8 cellular contexts compared by ENCODE assay signal in the genomic region with DNA sequence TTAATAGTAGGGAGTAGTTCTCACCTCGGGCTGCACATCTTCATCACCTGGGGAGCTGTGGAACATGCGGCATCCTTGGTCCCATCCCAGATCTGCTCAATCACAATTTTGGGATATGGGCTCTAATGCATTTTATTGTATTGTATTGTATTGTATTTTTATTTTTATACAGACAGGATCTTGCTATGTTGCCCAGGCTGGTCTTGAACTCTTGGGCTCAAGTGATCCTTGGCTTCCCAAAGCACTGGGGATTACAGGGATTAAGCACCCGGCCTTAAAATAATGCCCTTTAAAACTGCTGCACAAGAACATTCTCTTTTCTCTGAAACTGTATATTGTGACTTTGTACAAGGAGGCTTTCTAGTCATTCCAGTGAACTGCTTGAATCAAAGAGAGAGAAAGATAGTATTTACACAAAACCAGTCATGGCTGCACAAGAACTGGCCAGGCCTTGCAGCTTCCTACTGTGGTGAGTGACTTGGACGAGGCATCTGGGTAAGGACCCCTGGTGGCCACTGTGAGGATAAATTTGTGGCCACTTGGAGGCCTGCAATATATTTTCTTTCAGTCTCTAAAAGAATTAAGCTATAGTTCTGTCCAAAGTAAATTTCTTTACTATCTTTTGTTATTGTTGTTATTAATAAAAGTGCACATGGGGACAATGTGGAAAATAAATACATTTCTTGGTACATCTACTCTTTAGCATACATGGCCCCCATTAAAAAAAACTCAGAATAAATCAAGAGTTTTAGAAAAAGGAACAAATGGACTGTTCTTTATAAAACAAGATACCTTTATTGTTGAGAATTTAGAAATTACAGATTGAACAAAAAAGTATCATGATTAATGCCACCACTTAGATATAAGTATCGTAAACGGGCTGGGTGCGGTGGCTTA. TPM values are rescaled to one million over a fixed set of nuclear protein-coding genes. Genes with fewer than 3 reads are reported as not detected.
DNase-seq lines count a peak whose midpoint lies in the region; ATAC-seq and TF ChIP-seq lines count a peak whose summit lies in the region.

No MANE protein-coding gene starts in this region.

- H3K79me2 ChIP-seq in osteoblast (ENCODE audit: insufficient read depth, low read length), result peaks cover 20% of the 10 kb centered on the region

- H3K4me3 ChIP-seq in foreskin fibroblast (ENCODE audit: low read depth in 1 of 2, low read length in 2 of 2), result no peak overlapping the region
- H3K4me3 ChIP-seq in osteoblast (ENCODE audit: insufficient read depth, low read length), result no peak overlapping the region
- H3K4me3 ChIP-seq in transverse colon, result no peak overlapping the region

- H3K4me1 Mint-ChIP-seq in activated T-helper 17 cell treated with anti-CD3 and anti-CD28 coated beads, Interleukin-2, amount 50 U/mL, for 72 hours, result no peaks in the 10 kb centered on the region

- no peaks in the 10 kb centered on the region for H3K9me3 ChIP-seq in osteoblast (ENCODE audit: low read depth, low read length)
- H3K9me3 ChIP-seq in transverse colon, result no peaks in the 10 kb centered on the region

- H3K4me3 Mint-ChIP-seq in activated T-helper 17 cell treated with anti-CD3 and anti-CD28 coated beads, Interleukin-2, amount 50 U/mL, for 72 hours, result no peak overlapping the region

- no peak overlapping the region for H3K4me2 ChIP-seq in osteoblast (ENCODE audit: insufficient read depth, low read length)

- intact Hi-C loops in transverse colon (cut with DNase I; ENCODE audit: low total_unique reads), result loop anchor here (10.0 kb wide), 1 partner anchor 310 kb away; no protein-coding TSS in a partner anchor

- WGBS in transverse colon (ENCODE audit: low coverage in 1 of 2), 2 donors, result 69 to 78% methylated on average over 5 to 7 of the region's 7 CpGs

- H3K27me3 ChIP-seq in osteoblast (ENCODE audit: insufficient read depth, low read length) (no peaks in the 10 kb centered on the region), transverse colon (no peaks in the 10 kb centered on the region)

- no peak for TF ChIP-seq POLR2A in transverse colon (IDR thresholded peaks at IDR 0.05)

- no peak overlapping the region for H2AFZ ChIP-seq in osteoblast (ENCODE audit: low read length)

- H4K20me1 ChIP-seq in osteoblast (ENCODE audit: insufficient read depth, low read length), result peaks cover 9% of the 10 kb centered on the region

- H3K36me3 Mint-ChIP-seq in activated T-helper 17 cell treated with anti-CD3 and anti-CD28 coated beads, Interleukin-2, amount 50 U/mL, for 72 hours (ENCODE audit: low read depth), result peaks cover 24% of the 10 kb centered on the region

- DNase-seq in Ammon's horn (ENCODE audit: low spot score) (peak; percentile 76), GM19240 (ENCODE audit: insufficient read length, low spot score) (peak; percentile 59), KG1 (lab: John Stamatoyannopoulos, UW) (peak; percentile 28), RPMI8226 (peak; percentile 80), foreskin fibroblast (peak; percentile 68 to 87), osteoblast (ENCODE audit: insufficient read length, low spot score, missing footprints) (peak; percentile 95), transverse colon (peak; percentile 70)

- no peak for TF ChIP-seq EP300 in transverse colon (IDR thresholded peaks at IDR 0.05; ENCODE audit: low read depth)

- in situ Hi-C loops in transverse colon (cut with MboI; ENCODE audit: low pct_ligation_motif_present in 1 of 4, low pct_unique_long_range_greater_than_20kb in 1 of 4, low sequenced_read_pairs in 3 of 4), result loop anchor here (5.0 to 25.0 kb wide), 7 partner anchors 160 to 940 kb away; partner anchors contain the start of gene TARBP1 (in 2 of the 4)

- peak; percentile 71 for TF ChIP-seq CTCF in foreskin fibroblast (IDR thresholded peaks at IDR 0.05; ENCODE audit: low read depth, low read length)
- peak; percentile 90 for TF ChIP-seq CTCF in osteoblast (IDR thresholded peaks at IDR 0.05; ENCODE audit: extremely low read depth, low read depth, low read length)
- TF ChIP-seq CTCF in transverse colon (IDR thresholded peaks at IDR 0.05), result peak; percentile 72 to 87 (median 78)

- ATAC-seq in activated T-helper 17 cell treated with anti-CD3 and anti-CD28 coated beads, Interleukin-2, amount 50 U/mL, for 72 hours (replicated peaks), result peak; percentile 79

- no peaks in the 10 kb centered on the region for H3K27me3 Mint-ChIP-seq in activated T-helper 17 cell treated with anti-CD3 and anti-CD28 coated beads, Interleukin-2, amount 50 U/mL, for 72 hours

- peaks cover 11% of the 10 kb centered on the region for H3K4me1 ChIP-seq in osteoblast (ENCODE audit: insufficient read depth, low read length)
- H3K4me1 ChIP-seq in transverse colon, result peaks cover 0 to 12% (median 6%) of the 10 kb centered on the region in 4 donors

- peak overlapping the region; percentile 46 for H3K27ac ChIP-seq in osteoblast (ENCODE audit: low read depth, low read length)
- H3K27ac ChIP-seq in transverse colon, result no peak overlapping the region

- H3K36me3 ChIP-seq in osteoblast (ENCODE audit: insufficient read depth, low read length) (peaks cover 10% of the 10 kb centered on the region), transverse colon (no peaks in the 10 kb centered on the region)

- no peak overlapping the region for H3K27ac Mint-ChIP-seq in activated T-helper 17 cell treated with anti-CD3 and anti-CD28 coated beads, Interleukin-2, amount 50 U/mL, for 72 hours

- no peaks in the 10 kb centered on the region for H3K9me3 Mint-ChIP-seq in activated T-helper 17 cell treated with anti-CD3 and anti-CD28 coated beads, Interleukin-2, amount 50 U/mL, for 72 hours

RNA-seq across cellular contexts. Expression of gene TBCE, which starts 48.0 kb away (rescaled TPM):
- 10 to 100 TPM; 21.5 to 31.7 TPM for total RNA-seq in activated T-helper 17 cell treated with anti-CD3 and anti-CD28 coated beads, Interleukin-2, amount 50 U/mL, for 72 hours
- total RNA-seq in osteoblast (22.8 and 26.8 TPM in 2 replicates), transverse colon (10 to 100 TPM; 16.8 to 59.1 (median 23.9) TPM)

Comparison
In these comparisons a context has a peak if more than half of its experiments do, and no peak if none do; other contexts are left out.
1. DNase-seq: peak in every context shown above with its lines; median percentile 95 in osteoblast; 80 in RPMI8226; 78 in foreskin fibroblast; 76 in Ammon's horn; 70 in transverse colon; 59 in GM19240; 28 in KG1.